Comparison of ENCODE assay signal across 1 cellular context in the genomic region with DNA sequence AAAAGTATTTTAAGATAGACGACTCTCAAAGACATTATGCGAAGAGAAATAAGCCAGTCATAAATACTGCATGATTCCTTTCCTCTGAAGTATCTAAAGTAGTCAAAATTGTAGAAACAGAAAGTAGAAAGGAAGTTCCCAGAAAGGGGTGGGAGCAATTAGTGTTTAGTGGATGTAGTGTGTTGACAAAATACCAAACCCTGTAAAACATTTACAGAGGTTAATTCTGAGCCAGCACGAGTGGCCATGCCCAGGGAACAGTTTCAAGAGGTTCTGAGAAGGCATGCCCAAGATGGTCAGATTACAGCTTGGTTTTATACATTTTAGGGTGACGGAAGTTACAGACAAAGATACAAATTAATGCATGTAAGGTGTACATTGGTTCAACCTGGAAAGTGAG.
TF ChIP-seq lines count a peak whose summit lies in the region.

No MANE protein-coding gene starts in this region.

TF ChIP-seq in liver, 16 proteins besides CTCF, POLR2A, EP300 and RAD21:
- TF ChIP-seq GABPA (IDR thresholded peaks at IDR 0.05 in 1 of 2, conservative IDR thresholded peaks at IDR 0.05 in 1 of 2) (peak in 1 of 2 donors; percentile 49), TAF1 (conservative IDR thresholded peaks at IDR 0.05) (no peak), HNF4A (conservative IDR thresholded peaks at IDR 0.05) (peak; percentile 48 to 52), FOXA1 (IDR thresholded peaks at IDR 0.05) (peak; percentile 74), EGR1 (IDR thresholded peaks at IDR 0.05; ENCODE audit: low read depth in 2 of 2) (no peak), HNF4G (IDR thresholded peaks at IDR 0.05) (no peak), NR2F2 (IDR thresholded peaks at IDR 0.05) (peak; percentile 24), JUND (IDR thresholded peaks at IDR 0.05) (peak in 1 of 2 donors; percentile 60), RXRA (IDR thresholded peaks at IDR 0.05) (peak; percentile 55 to 76), SP1 (IDR thresholded peaks at IDR 0.05) (peak; percentile 86), YY1 (IDR thresholded peaks at IDR 0.05) (peak; percentile 76), FOXA2 (IDR thresholded peaks at IDR 0.05) (peak; percentile 74)
- TF ChIP-seq, protein P1, sequence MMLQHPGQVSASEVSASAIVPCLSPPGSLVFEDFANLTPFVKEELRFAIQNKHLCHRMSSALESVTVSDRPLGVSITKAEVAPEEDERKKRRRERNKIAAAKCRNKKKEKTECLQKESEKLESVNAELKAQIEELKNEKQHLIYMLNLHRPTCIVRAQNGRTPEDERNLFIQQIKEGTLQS (IDR thresholded peaks at IDR 0.05) = no peak
- TF ChIP-seq, protein P2, sequence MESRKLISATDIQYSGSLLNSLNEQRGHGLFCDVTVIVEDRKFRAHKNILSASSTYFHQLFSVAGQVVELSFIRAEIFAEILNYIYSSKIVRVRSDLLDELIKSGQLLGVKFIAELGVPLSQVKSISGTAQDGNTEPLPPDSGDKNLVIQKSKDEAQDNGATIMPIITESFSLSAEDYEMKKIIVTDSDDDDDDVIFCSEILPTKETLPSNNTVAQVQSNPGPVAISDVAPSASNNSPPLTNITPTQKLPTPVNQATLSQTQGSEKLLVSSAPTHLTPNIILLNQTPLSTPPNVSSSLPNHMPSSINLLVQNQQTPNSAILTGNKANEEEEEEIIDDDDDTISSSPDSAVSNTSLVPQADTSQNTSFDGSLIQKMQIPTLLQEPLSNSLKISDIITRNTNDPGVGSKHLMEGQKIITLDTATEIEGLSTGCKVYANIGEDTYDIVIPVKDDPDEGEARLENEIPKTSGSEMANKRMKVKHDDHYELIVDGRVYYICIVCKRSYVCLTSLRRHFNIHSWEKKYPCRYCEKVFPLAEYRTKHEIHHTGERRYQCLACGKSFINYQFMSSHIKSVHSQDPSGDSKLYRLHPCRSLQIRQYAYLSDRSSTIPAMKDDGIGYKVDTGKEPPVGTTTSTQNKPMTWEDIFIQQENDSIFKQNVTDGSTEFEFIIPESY (IDR thresholded peaks at IDR 0.05) = peak; percentile 52
- TF ChIP-seq, protein P3, sequence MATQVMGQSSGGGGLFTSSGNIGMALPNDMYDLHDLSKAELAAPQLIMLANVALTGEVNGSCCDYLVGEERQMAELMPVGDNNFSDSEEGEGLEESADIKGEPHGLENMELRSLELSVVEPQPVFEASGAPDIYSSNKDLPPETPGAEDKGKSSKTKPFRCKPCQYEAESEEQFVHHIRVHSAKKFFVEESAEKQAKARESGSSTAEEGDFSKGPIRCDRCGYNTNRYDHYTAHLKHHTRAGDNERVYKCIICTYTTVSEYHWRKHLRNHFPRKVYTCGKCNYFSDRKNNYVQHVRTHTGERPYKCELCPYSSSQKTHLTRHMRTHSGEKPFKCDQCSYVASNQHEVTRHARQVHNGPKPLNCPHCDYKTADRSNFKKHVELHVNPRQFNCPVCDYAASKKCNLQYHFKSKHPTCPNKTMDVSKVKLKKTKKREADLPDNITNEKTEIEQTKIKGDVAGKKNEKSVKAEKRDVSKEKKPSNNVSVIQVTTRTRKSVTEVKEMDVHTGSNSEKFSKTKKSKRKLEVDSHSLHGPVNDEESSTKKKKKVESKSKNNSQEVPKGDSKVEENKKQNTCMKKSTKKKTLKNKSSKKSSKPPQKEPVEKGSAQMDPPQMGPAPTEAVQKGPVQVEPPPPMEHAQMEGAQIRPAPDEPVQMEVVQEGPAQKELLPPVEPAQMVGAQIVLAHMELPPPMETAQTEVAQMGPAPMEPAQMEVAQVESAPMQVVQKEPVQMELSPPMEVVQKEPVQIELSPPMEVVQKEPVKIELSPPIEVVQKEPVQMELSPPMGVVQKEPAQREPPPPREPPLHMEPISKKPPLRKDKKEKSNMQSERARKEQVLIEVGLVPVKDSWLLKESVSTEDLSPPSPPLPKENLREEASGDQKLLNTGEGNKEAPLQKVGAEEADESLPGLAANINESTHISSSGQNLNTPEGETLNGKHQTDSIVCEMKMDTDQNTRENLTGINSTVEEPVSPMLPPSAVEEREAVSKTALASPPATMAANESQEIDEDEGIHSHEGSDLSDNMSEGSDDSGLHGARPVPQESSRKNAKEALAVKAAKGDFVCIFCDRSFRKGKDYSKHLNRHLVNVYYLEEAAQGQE (IDR thresholded peaks at IDR 0.05) = peak; percentile 73
- TF ChIP-seq, protein P4, sequence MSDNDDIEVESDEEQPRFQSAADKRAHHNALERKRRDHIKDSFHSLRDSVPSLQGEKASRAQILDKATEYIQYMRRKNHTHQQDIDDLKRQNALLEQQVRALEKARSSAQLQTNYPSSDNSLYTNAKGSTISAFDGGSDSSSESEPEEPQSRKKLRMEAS (IDR thresholded peaks at IDR 0.05) = peak; percentile 50
